Comparison of ENCODE assay signal across 9 cellular contexts in genomic region chr17:48816774-48817590, GRCh38. TPM values are rescaled to one million over a fixed set of nuclear protein-coding genes. Genes with fewer than 3 reads are reported as not detected.
A peak's percentile ranks its signal among the peaks of the same experiment; 100 is the strongest.
DNase-seq lines count a peak whose midpoint lies in the region; ATAC-seq, FAIRE-seq and TF ChIP-seq lines count a peak whose summit lies in the region.
"Had no signal": no experiment of that assay in that cellular context is flagged by ENCODE, and none has a peak within 500 bp of the region (broad histone marks: within the 10 kb centered on the region; RNA-seq: fewer than 3 reads in every experiment).

TSS of gene TTLL6 (minus strand) at chr17:48817229. CDS start at chr17:48817072, 157 bp downstream.

- intact Hi-C loops in colonic mucosa (cut with DNase I) (no loop called here), left colon (cut with DNase I, micrococcal nuclease) (no loop called here)

- FAIRE-seq in G401.6 (lab: Jason Lieb, UNC), result peak; percentile 97

- ATAC-seq in HG03045 (IDR thresholded peaks at IDR 0.05; ENCODE audit: unreplicated experiment) (peak; percentile 74), left colon (peak; percentile 93)

- peak; percentile 96 for DNase-seq in NCI-H345 (lab: John Stamatoyannopoulos, UW)
- peak; percentile 71 to 74 for DNase-seq in activated CD4-positive, alpha-beta T cell treated with anti-CD3 and anti-CD28 coated beads for 4 hours
- DNase-seq in colonic mucosa, result peak; percentile 96
- DNase-seq in left colon, result peak; percentile 91 to 96
- DNase-seq in stimulated activated CD4-positive, alpha-beta T cell treated with anti-CD3 and anti-CD28 coated beads, Interleukin-1b, Interleukin-23, amount 100 ng/mL, for 4 hours (ENCODE audit: low read depth in 2 of 2), result peak; percentile 58 to 61
- DNase-seq in cerebellar nuclear complex (lab: John Stamatoyannopoulos, UW), result no peak

- no peaks in the 10 kb centered on the region for H3K27me3 ChIP-seq in colonic mucosa

- H3K4me3 ChIP-seq in colonic mucosa, result peak within 1 kb of the TSS; percentile 41

- no peaks in the 10 kb centered on the region for H3K9me3 ChIP-seq in colonic mucosa

- H3K9ac ChIP-seq in colonic mucosa (ENCODE audit: low read depth in 2 of 2, low read length in 2 of 2), result peak within 1 kb of the TSS; percentile 72 to 82

- no peak for TF ChIP-seq CTCF in colonic mucosa (IDR thresholded peaks at IDR 0.05)

- H3K27ac ChIP-seq in colonic mucosa, result no peak within 1 kb of the TSS

- no peaks in the 10 kb centered on the region for H3K36me3 ChIP-seq in colonic mucosa

- no peaks in the 10 kb centered on the region for H3K4me1 ChIP-seq in colonic mucosa

RNA-seq across cellular contexts. Expression of gene TTLL6, which starts in this region (rescaled TPM):
- 10 to 100 TPM in 1 of 2 donors, 1 to 10 TPM in 1; 8.2 to 18.7 TPM for total RNA-seq in colonic mucosa
- total RNA-seq in left colon, result 10 to 100 TPM in 1 of 2 donors, 1 to 10 TPM in 1; 4.9 to 14.3 TPM
- total RNA-seq: mononuclear cell had no signal

Comparison
In these comparisons a context has a peak if more than half of its experiments do, and no peak if none do; other contexts are left out.
1. DNase-seq: peak in NCI-H345 (single experiment), activated CD4-positive, alpha-beta T cell treated with anti-CD3 and anti-CD28 coated beads for 4 hours (2 of 2), colonic mucosa (single experiment), left colon (2 of 2) and stimulated activated CD4-positive, alpha-beta T cell treated with anti-CD3 and anti-CD28 coated beads, Interleukin-1b, Interleukin-23, amount 100 ng/mL, for 4 hours (2 of 2); none in cerebellar nuclear complex (0 of 2).